In genomic region chr6:7479801-7480266, GRCh38 we compare ENCODE assay signal across 12 cellular contexts.
DNase-seq lines count a peak whose midpoint lies in the region; ATAC-seq and TF ChIP-seq lines count a peak whose summit lies in the region.
"Had no signal": no experiment of that assay in that cellular context is flagged by ENCODE, and none has a peak within 500 bp of the region (broad histone marks: within the 10 kb centered on the region; RNA-seq: fewer than 3 reads in every experiment).

No MANE protein-coding gene starts in this region.

- no peak overlapping the region for H3K27ac ChIP-seq in SK-N-SH (ENCODE audit: low read depth in 2 of 2, low read length in 1 of 2)
- peak overlapping the region; percentile 78 for H3K27ac ChIP-seq in cardiac muscle cell
- H3K27ac ChIP-seq: tibial artery had no signal

- TF ChIP-seq CTCF in SK-N-SH (IDR thresholded peaks at IDR 0.05) = no peak
- TF ChIP-seq CTCF in cardiac muscle cell (IDR thresholded peaks at IDR 0.05; ENCODE audit: low read depth, low read length) = no peak

- no peaks in the 10 kb centered on the region for H3K9me2 ChIP-seq in SK-N-SH

- CTCF ChIA-PET in SK-N-SH (lab: Yijun Ruan, JAX) = no interaction called here

- no peaks in the 10 kb centered on the region for H3K36me3 ChIP-seq in SK-N-SH (replicated peaks in 1 of 2; ENCODE audit: control insufficient read depth in 1 of 2, insufficient read depth in 2 of 2, low read length in 1 of 2)
- H3K36me3 ChIP-seq in cardiac muscle cell = no peaks in the 10 kb centered on the region
- H3K36me3 ChIP-seq: tibial artery had no signal

- no peak for TF ChIP-seq RAD21 in SK-N-SH (IDR thresholded peaks at IDR 0.05; ENCODE audit: low read length)

- no peaks in the 10 kb centered on the region for H3K79me2 ChIP-seq in SK-N-SH (ENCODE audit: insufficient read depth)

- H3K9ac ChIP-seq in SK-N-SH = no peak overlapping the region

- 11% methylated on average over 12 of the region's 12 CpGs for WGBS in SK-N-SH (ENCODE audit: low lambda C conversion rate)

- H3K9me3 Mint-ChIP-seq in stimulated activated effector memory CD8-positive, alpha-beta T cell treated with anti-CD3 and anti-CD28 coated beads, Interleukin-12 subunit alpha, Interleukin-12 subunit beta, amount 100 ng/mL, for 72 hours = no peaks in the 10 kb centered on the region

- no peak overlapping the region; the same call in 1 of the 2 replicates for H3K4me2 ChIP-seq in SK-N-SH
- H3K4me2 ChIP-seq: smooth muscle cell had no signal

- no peaks in the 10 kb centered on the region for H3F3A ChIP-seq in SK-N-SH (replicated peaks; ENCODE audit: insufficient read depth)

- TF ChIP-seq EP300 in SK-N-SH (IDR thresholded peaks at IDR 0.05; ENCODE audit: borderline replicate concordance in 1 of 2, low read depth in 1 of 2, low read length in 1 of 2) = no peak

- H3K4me1 ChIP-seq in SK-N-SH (ENCODE audit: control insufficient read depth in 1 of 2, insufficient read depth in 2 of 2, low read depth in 1 of 2, low read length in 1 of 2) = no peaks in the 10 kb centered on the region
- peaks cover 18% of the 10 kb centered on the region for H3K4me1 ChIP-seq in cardiac muscle cell (ENCODE audit: low read depth)
- H3K4me1 ChIP-seq: tibial artery had no signal

- peak overlapping the region in 1 of 2 experiments; percentile 47; a peak in 1 of 4 replicates for H3K4me3 ChIP-seq in SK-N-SH (ENCODE audit: low read depth in 2 of 2, low read length in 1 of 2)
- H3K4me3 ChIP-seq in cardiac muscle cell = no peak overlapping the region
- H3K4me3 ChIP-seq: smooth muscle cell, tibial artery had no signal

- no peaks in the 10 kb centered on the region for H3K4me1 Mint-ChIP-seq in stimulated activated effector memory CD8-positive, alpha-beta T cell treated with anti-CD3 and anti-CD28 coated beads, Interleukin-12 subunit alpha, Interleukin-12 subunit beta, amount 100 ng/mL, for 72 hours

- POLR2A ChIA-PET in SK-N-SH (lab: Yijun Ruan, JAX) = interaction anchor here (0.6 kb wide), 1 partner anchor 34 kb away, joined by 3 read pairs; no protein-coding TSS in a partner anchor

- ATAC-seq in GM19351 (IDR thresholded peaks at IDR 0.05; ENCODE audit: unreplicated experiment) = no peak
- no peak for ATAC-seq in stimulated activated effector memory CD8-positive, alpha-beta T cell treated with anti-CD3 and anti-CD28 coated beads, Interleukin-12 subunit alpha, Interleukin-12 subunit beta, amount 100 ng/mL, for 72 hours

- H3K27ac Mint-ChIP-seq in stimulated activated effector memory CD8-positive, alpha-beta T cell treated with anti-CD3 and anti-CD28 coated beads, Interleukin-12 subunit alpha, Interleukin-12 subunit beta, amount 100 ng/mL, for 72 hours = no peak overlapping the region

- H3K27me3 ChIP-seq in SK-N-SH (ENCODE audit: insufficient read depth) (peaks cover 7% of the 10 kb centered on the region; the same call in 1 of the 2 replicates), cardiac muscle cell (no peaks in the 10 kb centered on the region)
- H3K27me3 ChIP-seq: tibial artery had no signal

- H3K9me3 ChIP-seq in SK-N-SH (no peaks in the 10 kb centered on the region), cardiac muscle cell (ENCODE audit: low read depth) (no peaks in the 10 kb centered on the region)
- H3K9me3 ChIP-seq: tibial artery had no signal

- no peaks in the 10 kb centered on the region for H3K36me3 Mint-ChIP-seq in stimulated activated effector memory CD8-positive, alpha-beta T cell treated with anti-CD3 and anti-CD28 coated beads, Interleukin-12 subunit alpha, Interleukin-12 subunit beta, amount 100 ng/mL, for 72 hours

- H4K20me1 ChIP-seq in SK-N-SH (ENCODE audit: insufficient read depth) = no peaks in the 10 kb centered on the region

- peak overlapping the region; percentile 41; the same call in 1 of the 2 replicates for H2AFZ ChIP-seq in SK-N-SH (ENCODE audit: low read depth)

- peak; percentile 32 for DNase-seq in DMS53 (lab: John Stamatoyannopoulos, UW)
- DNase-seq in DMS53 treated with DMSO at 0.1 percent for 48 hours (lab: John Stamatoyannopoulos, UW; ENCODE audit: unreplicated experiment) = no peak
- no peak for DNase-seq in SK-N-SH
- peak; percentile 40 to 84 for DNase-seq in cardiac muscle cell (ENCODE audit: low read depth in 1 of 2, low spot score in 1 of 2)
- DNase-seq in stromal cell of bone marrow (ENCODE audit: low read depth) = peak; percentile 54
- DNase-seq in stimulated activated effector memory CD8-positive, alpha-beta T cell treated with anti-CD3 and anti-CD28 coated beads, Interleukin-12 subunit alpha, Interleukin-12 subunit beta, amount 100 ng/mL, for 72 hours (ENCODE audit: low spot score in 2 of 2) = no peak
- DNase-seq in superior temporal gyrus (ENCODE audit: extremely low spot score) = no peak
- DNase-seq: activated gamma-delta T cell treated with Interleukin-2 at 50 U/mL for 16 hours, hippocampal formation, tibial artery had no signal

- no peak overlapping the region for H3K4me3 Mint-ChIP-seq in stimulated activated effector memory CD8-positive, alpha-beta T cell treated with anti-CD3 and anti-CD28 coated beads, Interleukin-12 subunit alpha, Interleukin-12 subunit beta, amount 100 ng/mL, for 72 hours

TF ChIP-seq in SK-N-SH, 30 proteins besides CTCF, POLR2A, EP300 and RAD21:
- TF ChIP-seq RXRA (IDR thresholded peaks at IDR 0.05; ENCODE audit: borderline replicate concordance, low read depth) (no peak), TEAD4 (IDR thresholded peaks at IDR 0.05; ENCODE audit: borderline replicate concordance, insufficient read depth) (no peak), RFX5 (IDR thresholded peaks at IDR 0.05; ENCODE audit: low read length) (no peak), REST (IDR thresholded peaks at IDR 0.05; ENCODE audit: low read depth, low read length) (no peak), TAF1 (IDR thresholded peaks at IDR 0.05; ENCODE audit: borderline replicate concordance, low read depth, low read length) (no peak), FOXM1 (IDR thresholded peaks at IDR 0.05; ENCODE audit: low read depth) (no peak), YY1 (IDR thresholded peaks at IDR 0.05; ENCODE audit: low read depth) (no peak), TCF12 (IDR thresholded peaks at IDR 0.05) (no peak), EZH2phosphoT487 (IDR thresholded peaks at IDR 0.05; ENCODE audit: borderline replicate concordance, low read depth) (no peak)

Comparison
In these comparisons a context has a peak if more than half of its experiments do, and no peak if none do; other contexts are left out.
1. DNase-seq: peak in DMS53 (single experiment), cardiac muscle cell (2 of 2) and stromal cell of bone marrow (single experiment); none in DMS53 treated with DMSO at 0.1 percent for 48 hours (single experiment), SK-N-SH (single experiment), stimulated activated effector memory CD8-positive, alpha-beta T cell treated with anti-CD3 and anti-CD28 coated beads, Interleukin-12 subunit alpha, Interleukin-12 subunit beta, amount 100 ng/mL, for 72 hours (0 of 2) and superior temporal gyrus (single experiment).